ENCODE assay signal across 8 cellular contexts in genomic region chr1:31297273-31298247, GRCh38. TPM values are rescaled to one million over a fixed set of nuclear protein-coding genes. Genes with fewer than 3 reads are reported as not detected.
DNase-seq lines count a peak whose midpoint lies in the region; ATAC-seq and TF ChIP-seq lines count a peak whose summit lies in the region.

No MANE protein-coding gene starts in this region.

- H3K27ac ChIP-seq in adrenal gland (peak overlapping the region; percentile 24 to 95 (median 87)), thoracic aorta (peak overlapping the region; percentile 80 to 89)

- no peaks in the 10 kb centered on the region for H3K9me3 ChIP-seq in adrenal gland (replicated peaks in 1 of 3)
- no peaks in the 10 kb centered on the region for H3K9me3 ChIP-seq in thoracic aorta

- DNase-seq in Caki2 (ENCODE audit: low read depth) (peak; percentile 11), adrenal gland (no peak), iPS-NIHi7 (ENCODE audit: extremely low spot score) (peak; percentile 20), thoracic aorta (ENCODE audit: low spot score) (no peak), GDM1 (lab: John Stamatoyannopoulos, UW) (no peak)

- H3K4me3 ChIP-seq in adrenal gland (peak overlapping the region; percentile 30 to 94 (median 70)), thoracic aorta (peak overlapping the region; percentile 88)

- TF ChIP-seq POLR2A in adrenal gland (IDR thresholded peaks at IDR 0.05) = no peak

- in situ Hi-C loops in Caki2 (cut with HindIII; ENCODE audit: low pct_unique_long_range_greater_than_20kb, low sequenced_read_pairs) = no loop called here

- H3K4me1 ChIP-seq in adrenal gland (replicated peaks in 1 of 2) (peaks cover 10 to 40% of the 10 kb centered on the region in 2 donors), thoracic aorta (ENCODE audit: control insufficient read depth in 1 of 2, low read depth in 2 of 2) (peaks cover 13 to 39% of the 10 kb centered on the region in 2 donors)

- peak; percentile 7 for ATAC-seq in HG02938 (IDR thresholded peaks at IDR 0.05; ENCODE audit: unreplicated experiment)
- no peak for ATAC-seq in thoracic aorta (ENCODE audit: insufficient number of reproducible peaks, low FRiP score, low read depth)
- no peak for ATAC-seq in GM18873 (IDR thresholded peaks at IDR 0.05; ENCODE audit: low FRiP score, unreplicated experiment)
- no peak for ATAC-seq in HG03108 (IDR thresholded peaks at IDR 0.05; ENCODE audit: unreplicated experiment)

- intact Hi-C loops in adrenal gland (cut with DNase I) = no loop called here

- TF ChIP-seq CTCF in adrenal gland (IDR thresholded peaks at IDR 0.05) (no peak), thoracic aorta (IDR thresholded peaks at IDR 0.05) (no peak)

- H3K27me3 ChIP-seq in adrenal gland (no peaks in the 10 kb centered on the region), thoracic aorta (replicated peaks; ENCODE audit: insufficient read depth) (no peaks in the 10 kb centered on the region)

- H3K36me3 ChIP-seq in adrenal gland (replicated peaks in 1 of 2) = peaks cover 0 to 15% of the 10 kb centered on the region in 2 donors
- H3K36me3 ChIP-seq in thoracic aorta = peaks cover 7% of the 10 kb centered on the region

- 5 to 12% (median 6%) methylated on average over 17 to 23 of the region's 23 CpGs for WGBS in adrenal gland, 4 donors

RNA-seq across cellular contexts. Expression of gene ZCCHC17, which starts 0.7 kb away (rescaled TPM):
- total RNA-seq in Caki2 (2014; rRNA removed; shearing (Covaris generic); ENCODE audit: low replicate concordance) = 49.5 and 56.1 TPM in 2 replicates
- total RNA-seq in adrenal gland (10 to 100 TPM; 20.9 to 49.8 (median 26.2) TPM), thoracic aorta (10 to 100 TPM; 13.1 to 21.7 TPM)
- polyA plus RNA-seq in adrenal gland = 10 to 100 TPM; 31.5 to 62.1 (median 45.1) TPM

RNA-seq across cellular contexts. Expression of gene SNRNP40, which starts 1.0 kb away (rescaled TPM):
- total RNA-seq in Caki2 (2014; rRNA removed; shearing (Covaris generic); ENCODE audit: low replicate concordance) = 90.6 and 126 TPM in 2 replicates
- total RNA-seq in adrenal gland (10 to 100 TPM; 25.9 to 58.7 (median 41.3) TPM), thoracic aorta (10 to 100 TPM; 26.5 to 44.1 TPM)
- polyA plus RNA-seq in adrenal gland = 10 to 100 TPM; 12.0 to 37.1 (median 15.9) TPM

RNA-seq across cellular contexts. Expression of gene NKAIN1, which starts 57.9 kb away (rescaled TPM):
- total RNA-seq in Caki2 (2014; rRNA removed; shearing (Covaris generic); ENCODE audit: low replicate concordance) = 0.54 and 3.2 TPM in 2 replicates
- 100 to 1,000 TPM in 1 of 8 donors, 10 to 100 TPM in 3, 1 to 10 TPM in 4; 2.9 to 121 (median 8.5) TPM for total RNA-seq in adrenal gland
- 100 to 1,000 TPM in 1 of 3 donors, 10 to 100 TPM in 1, 1 to 10 TPM in 1; 9.4 to 195 (median 10.7) TPM for polyA plus RNA-seq in adrenal gland
- not detected for total RNA-seq in thoracic aorta

Comparison
In these comparisons a context has a peak if more than half of its experiments do, and no peak if none do; other contexts are left out.
1. DNase-seq: peak in Caki2 (single experiment) and iPS-NIHi7 (single experiment); none in adrenal gland (0 of 7), thoracic aorta (single experiment) and GDM1 (single experiment).